ENCODE assay signal across 16 cellular contexts in the genomic region with DNA sequence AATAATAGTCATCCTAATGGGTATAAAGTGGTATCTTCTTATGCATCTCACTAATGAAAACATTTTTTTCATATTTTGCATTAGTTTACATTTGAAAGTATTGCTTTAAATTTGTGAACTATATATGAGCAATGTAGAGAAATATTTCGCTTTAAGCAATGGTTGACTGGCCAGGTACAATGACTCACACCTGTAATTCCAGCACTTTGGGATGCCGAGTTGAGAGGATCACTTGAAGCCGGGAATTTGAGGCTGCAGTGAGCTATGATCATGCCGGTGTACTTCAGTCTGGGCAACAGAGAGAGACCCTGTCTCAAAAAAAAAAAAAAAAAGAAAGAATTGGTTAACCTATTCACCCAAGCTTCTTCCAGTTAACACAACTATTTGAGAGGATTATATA. TPM values are rescaled to one million over a fixed set of nuclear protein-coding genes. Genes with fewer than 3 reads are reported as not detected.
DNase-seq lines count a peak whose midpoint lies in the region; ATAC-seq, FAIRE-seq and TF ChIP-seq lines count a peak whose summit lies in the region.
"Had no signal": no experiment of that assay in that cellular context is flagged by ENCODE, and none has a peak within 500 bp of the region (broad histone marks: within the 10 kb centered on the region; RNA-seq: fewer than 3 reads in every experiment).

No MANE protein-coding gene starts in this region.

- no peak overlapping the region for H3K27ac ChIP-seq in lung (ENCODE audit: low read depth in 1 of 2, low read length in 1 of 2)

- in situ Hi-C loops in Caki2 (cut with HindIII; ENCODE audit: low pct_unique_long_range_greater_than_20kb, low sequenced_read_pairs), result no loop called here

- peaks cover 4 to 13% of the 10 kb centered on the region in 2 donors for H3K4me1 ChIP-seq in lung (ENCODE audit: control insufficient read depth in 2 of 2, insufficient read depth in 2 of 2, low read length in 2 of 2)
- H3K4me1 ChIP-seq: Caco-2 had no signal

- no peak overlapping the region for H3K4me3 ChIP-seq in lung
- H3K4me3 ChIP-seq: GM23338 had no signal

- ATAC-seq in esophagus mucosa (peak; percentile 60), lung (ENCODE audit: insufficient read depth, low FRiP score) (peak; percentile 77), GM18498 (IDR thresholded peaks at IDR 0.05; ENCODE audit: unreplicated experiment) (no peak), HG02610 (IDR thresholded peaks at IDR 0.05; ENCODE audit: unreplicated experiment) (no peak)
- ATAC-seq: GM23338 had no signal

- TF ChIP-seq CTCF in lung (IDR thresholded peaks at IDR 0.05; ENCODE audit: control extremely low read depth, extremely low read depth), result no peak

- no peaks in the 10 kb centered on the region for H3K9me3 ChIP-seq in lung (ENCODE audit: control insufficient read depth in 2 of 2, insufficient read depth in 1 of 2, low read length in 1 of 2)
- H3K9me3 ChIP-seq: Caco-2 had no signal

- peak; percentile 79 for FAIRE-seq in RCC 7860 (lab: Jason Lieb, UNC)
- FAIRE-seq: A204.1 had no signal

- peak; percentile 1 for DNase-seq in Caki2 (ENCODE audit: low read depth)
- peak; percentile 40 for DNase-seq in RCC 7860 (ENCODE audit: low spot score)
- DNase-seq in lung (ENCODE audit: low spot score), result no peak
- no peak for DNase-seq in NCI-H1105 (lab: John Stamatoyannopoulos, UW)
- DNase-seq in foreskin melanocyte, result no peak
- DNase-seq: Caco-2; CD4-positive, alpha-beta T cell; GF-D8; HCEC 1CT; KBM-7; NCI-H1694 treated with DMSO at 0.1 percent for 48 hours had no signal

- no peaks in the 10 kb centered on the region for H3K27me3 ChIP-seq in lung (ENCODE audit: control insufficient read depth, insufficient read depth)

- WGBS in lung, 2 donors, result 72 to 88% methylated on average over 4 of the region's 4 CpGs

- peaks cover 0 to 12% of the 10 kb centered on the region in 2 donors for H3K36me3 ChIP-seq in lung (ENCODE audit: control insufficient read depth in 2 of 2, insufficient read depth in 2 of 2, low read length in 2 of 2)

RNA-seq across cellular contexts. Expression of a gene that starts 15.1 kb away (rescaled TPM):
- total RNA-seq in Caki2 (2014; rRNA removed; shearing (Covaris generic); ENCODE audit: low replicate concordance), result 3.2 and 15.5 TPM in 2 replicates
- total RNA-seq in esophagus mucosa (7.3 TPM), lung (10 to 100 TPM; 25.5 to 33.9 TPM)
- 10 to 100 TPM in 1 of 2 donors, 1 to 10 TPM in 1; 9.3 to 11.7 TPM for polyA plus RNA-seq in lung

Comparison
In these comparisons a context has a peak if more than half of its experiments do, and no peak if none do; other contexts are left out.
1. DNase-seq: peak in Caki2 (single experiment) and RCC 7860 (single experiment); none in lung (single experiment), NCI-H1105 (single experiment) and foreskin melanocyte (single experiment).
2. ATAC-seq: peak in esophagus mucosa (single experiment) and lung (single experiment); none in GM18498 (single experiment) and HG02610 (single experiment).